Comparison of ENCODE assay signal across 19 cellular contexts in the genomic region with DNA sequence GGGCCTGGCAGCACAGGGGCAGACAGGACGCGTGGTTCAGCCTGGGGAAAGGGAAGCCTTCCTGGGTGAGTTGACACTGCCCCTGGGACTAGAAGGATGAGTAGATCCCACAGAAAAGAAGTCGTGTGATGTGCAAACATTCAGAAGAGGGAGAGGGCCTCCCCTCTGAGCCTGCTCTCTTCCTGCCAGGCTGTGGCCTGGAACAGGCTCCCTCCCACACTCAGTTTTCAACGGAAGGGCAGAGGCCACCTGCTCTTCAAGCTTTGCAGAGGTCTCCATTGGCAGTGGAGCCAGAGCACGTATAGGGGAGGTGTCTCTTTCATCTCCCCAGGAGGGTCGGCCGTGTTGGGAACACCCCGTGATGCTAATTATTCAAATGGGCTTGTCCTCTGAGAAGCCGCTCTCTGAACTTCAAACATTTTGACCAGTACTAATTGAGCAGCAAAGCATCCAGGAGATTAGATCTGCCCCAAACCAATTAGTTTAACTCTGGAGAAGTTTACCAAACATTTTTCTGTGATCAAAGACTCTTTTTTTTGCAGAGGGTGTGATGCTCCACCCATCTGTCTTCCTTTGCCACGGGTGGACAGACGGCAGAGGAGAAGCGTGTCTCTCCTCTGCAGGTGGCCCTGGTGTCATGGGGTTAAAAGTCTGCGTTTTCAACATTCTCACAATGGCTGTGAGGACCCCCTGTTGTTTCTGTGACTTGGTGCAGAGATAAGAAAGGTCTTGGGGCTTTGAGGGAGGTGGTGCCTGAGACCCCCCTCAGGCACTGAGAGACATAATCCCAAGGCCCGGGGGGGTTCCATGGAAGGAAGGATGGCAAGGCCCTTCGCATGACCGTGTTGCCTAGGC. TPM values are rescaled to one million over a fixed set of nuclear protein-coding genes. Genes with fewer than 3 reads are reported as not detected.
A peak's percentile ranks its signal among the peaks of the same experiment; 100 is the strongest.
DNase-seq lines count a peak whose midpoint lies in the region; ATAC-seq, FAIRE-seq and TF ChIP-seq lines count a peak whose summit lies in the region.
"Had no signal": no experiment of that assay in that cellular context is flagged by ENCODE, and none has a peak within 500 bp of the region (broad histone marks: within the 10 kb centered on the region; RNA-seq: fewer than 3 reads in every experiment).

No MANE protein-coding gene starts in this region.

- no peak for ATAC-seq in right cardiac atrium
- no peak for ATAC-seq in GM19023 (IDR thresholded peaks at IDR 0.05; ENCODE audit: unreplicated experiment)
- ATAC-seq: left cardiac atrium; stimulated activated memory B cell treated with anti-CD40 and anti-IgM and Interleukin-4, amounts not matched to agents 10 μg/mL and 1 μg/mL and 100 μg/mL, for 72 hours had no signal

- no peak for TF ChIP-seq EP300 in SK-N-SH (IDR thresholded peaks at IDR 0.05; ENCODE audit: borderline replicate concordance in 1 of 2, low read depth in 1 of 2, low read length in 1 of 2)

- no peak for TF ChIP-seq RAD21 in SK-N-SH (IDR thresholded peaks at IDR 0.05; ENCODE audit: low read length)

- no peaks in the 10 kb centered on the region for H3F3A ChIP-seq in SK-N-SH (replicated peaks; ENCODE audit: insufficient read depth)

- DNase-seq in cardiac septum (ENCODE audit: low spot score): peak; percentile 57
- no peak for DNase-seq in right cardiac atrium
- peak; percentile 79 for DNase-seq in NB4 (ENCODE audit: low read depth)
- peak; percentile 94 for DNase-seq in endodermal cell
- no peak for DNase-seq in urothelium cell line (ENCODE audit: low spot score)
- no peak for DNase-seq in SK-N-SH
- DNase-seq in HK-2 (ENCODE audit: unreplicated experiment): no peak
- DNase-seq: activated naive CD4-positive, alpha-beta T cell treated with anti-CD3 and anti-CD28 coated beads, Interleukin-2, amount 50 U/mL, for 16 hours; head of caudate nucleus; left cardiac atrium; NCI-H1105; NCI-H524 treated with DMSO at 0.1 percent for 48 hours; stimulated activated CD4-positive, alpha-beta T cell treated with anti-CD3 and anti-CD28 coated beads, Interleukin-4, amount 100 ng/mL, for 1 hour had no signal

- no peaks in the 10 kb centered on the region for H3K79me2 ChIP-seq in SK-N-SH (ENCODE audit: insufficient read depth)

- no peak for TF ChIP-seq CTCF in NB4 (IDR thresholded peaks at IDR 0.05; ENCODE audit: low read depth, low read length)
- no peak for TF ChIP-seq CTCF in endodermal cell (conservative IDR thresholded peaks at IDR 0.05)
- TF ChIP-seq CTCF in SK-N-SH (IDR thresholded peaks at IDR 0.05): no peak

- H3K36me3 Mint-ChIP-seq in endodermal cell (ENCODE audit: low read depth): no peaks in the 10 kb centered on the region
- H3K36me3 Mint-ChIP-seq: stimulated activated memory B cell treated with anti-CD40 and anti-IgM and Interleukin-4, amounts not matched to agents 10 μg/mL and 1 μg/mL and 100 μg/mL, for 72 hours had no signal

- no peaks in the 10 kb centered on the region for H3K9me2 ChIP-seq in SK-N-SH

- no peak overlapping the region for H3K9ac ChIP-seq in endodermal cell (ENCODE audit: extremely low read depth, low read length, poor library complexity, severe bottlenecking)
- H3K9ac ChIP-seq in SK-N-SH: no peak overlapping the region

- no peaks in the 10 kb centered on the region for H4K20me1 ChIP-seq in SK-N-SH (ENCODE audit: insufficient read depth)

- H3K4me1 ChIP-seq in right cardiac atrium (ENCODE audit: control insufficient read depth, insufficient read depth, low read length): no peaks in the 10 kb centered on the region
- H3K4me1 ChIP-seq in endodermal cell (ENCODE audit: control insufficient read depth, insufficient read depth, low read length): peaks cover 25% of the 10 kb centered on the region
- no peaks in the 10 kb centered on the region for H3K4me1 ChIP-seq in SK-N-SH (ENCODE audit: control insufficient read depth in 1 of 2, insufficient read depth in 2 of 2, low read depth in 1 of 2, low read length in 1 of 2)
- H3K4me1 ChIP-seq: vagina had no signal

- H3K27ac Mint-ChIP-seq in endodermal cell: peak overlapping the region; percentile 15
- H3K27ac Mint-ChIP-seq: stimulated activated memory B cell treated with anti-CD40 and anti-IgM and Interleukin-4, amounts not matched to agents 10 μg/mL and 1 μg/mL and 100 μg/mL, for 72 hours had no signal

- no peak overlapping the region for H3K4me3 Mint-ChIP-seq in endodermal cell
- H3K4me3 Mint-ChIP-seq: central memory CD8-positive, alpha-beta T cell; stimulated activated memory B cell treated with anti-CD40 and anti-IgM and Interleukin-4, amounts not matched to agents 10 μg/mL and 1 μg/mL and 100 μg/mL, for 72 hours had no signal

- peaks cover 40% of the 10 kb centered on the region for H3K4me1 Mint-ChIP-seq in endodermal cell

- H3K27me3 ChIP-seq in right cardiac atrium (ENCODE audit: control insufficient read depth, insufficient read depth) (no peaks in the 10 kb centered on the region), endodermal cell (ENCODE audit: control insufficient read depth, insufficient read depth, low read length, poor library complexity, severe bottlenecking) (no peaks in the 10 kb centered on the region), SK-N-SH (ENCODE audit: insufficient read depth) (peaks cover 16% of the 10 kb centered on the region; the same call in 1 of the 2 replicates)
- H3K27me3 ChIP-seq: vagina had no signal

- H3K4me2 ChIP-seq in SK-N-SH: no peak overlapping the region

- H3K9me3 Mint-ChIP-seq in endodermal cell: no peaks in the 10 kb centered on the region
- H3K9me3 Mint-ChIP-seq: central memory CD8-positive, alpha-beta T cell; stimulated activated memory B cell treated with anti-CD40 and anti-IgM and Interleukin-4, amounts not matched to agents 10 μg/mL and 1 μg/mL and 100 μg/mL, for 72 hours had no signal

- H3K9me3 ChIP-seq in right cardiac atrium (ENCODE audit: control insufficient read depth, low read length) (no peaks in the 10 kb centered on the region), endodermal cell (ENCODE audit: control insufficient read depth, low read length) (no peaks in the 10 kb centered on the region), SK-N-SH (no peaks in the 10 kb centered on the region)
- H3K9me3 ChIP-seq: vagina had no signal

- peaks cover 76% of the 10 kb centered on the region for H3K27me3 Mint-ChIP-seq in endodermal cell (ENCODE audit: insufficient read depth)

- no peak overlapping the region for H3K4me3 ChIP-seq in right cardiac atrium (ENCODE audit: low read length)
- H3K4me3 ChIP-seq in NB4 (ENCODE audit: low read depth, low read length): no peak overlapping the region
- no peak overlapping the region for H3K4me3 ChIP-seq in endodermal cell (ENCODE audit: low read length)
- H3K4me3 ChIP-seq in SK-N-SH (ENCODE audit: low read depth in 2 of 2, low read length in 1 of 2): no peak overlapping the region
- H3K4me3 ChIP-seq: vagina had no signal

- CTCF ChIA-PET in SK-N-SH (lab: Yijun Ruan, JAX): no interaction called here

- WGBS in right cardiac atrium: 53% methylated on average over 16 of the region's 16 CpGs
- WGBS in endodermal cell (ENCODE audit: insufficient coverage in 1 of 2, insufficient read length in 1 of 2), 2 experiments: 15 to 17% methylated on average over 14 to 16 of the region's 16 CpGs
- WGBS in SK-N-SH (ENCODE audit: low lambda C conversion rate): 73% methylated on average over 16 of the region's 16 CpGs

- H3K27ac ChIP-seq in right cardiac atrium (ENCODE audit: low read length) (no peak overlapping the region), endodermal cell (ENCODE audit: low read depth, low read length) (no peak overlapping the region), SK-N-SH (ENCODE audit: low read depth in 2 of 2, low read length in 1 of 2) (no peak overlapping the region)
- H3K27ac ChIP-seq: epithelial cell of prostate, RWPE1, vagina had no signal

- no peak overlapping the region for H2AFZ ChIP-seq in SK-N-SH (ENCODE audit: low read depth)

- H3K36me3 ChIP-seq in endodermal cell (ENCODE audit: control insufficient read depth, insufficient read depth, low read length) (no peaks in the 10 kb centered on the region), SK-N-SH (replicated peaks in 1 of 2; ENCODE audit: control insufficient read depth in 1 of 2, insufficient read depth in 2 of 2, low read length in 1 of 2) (no peaks in the 10 kb centered on the region)
- H3K36me3 ChIP-seq: vagina had no signal

- POLR2A ChIA-PET in SK-N-SH (lab: Yijun Ruan, JAX): no interaction called here

- peak; percentile 59 for FAIRE-seq in urothelium cell line (lab: Jason Lieb, UNC)

- TF ChIP-seq POLR2A in NB4 (IDR thresholded peaks at IDR 0.05; ENCODE audit: extremely low read depth, insufficient read length): no peak

- intact Hi-C loops in cardiac septum (cut with DNase I): no loop called here
- intact Hi-C loops in right cardiac atrium (cut with DNase I): no loop called here

TF ChIP-seq in SK-N-SH, 30 proteins besides CTCF, POLR2A, EP300 and RAD21 (continues in another document):
- TF ChIP-seq, protein P1, sequence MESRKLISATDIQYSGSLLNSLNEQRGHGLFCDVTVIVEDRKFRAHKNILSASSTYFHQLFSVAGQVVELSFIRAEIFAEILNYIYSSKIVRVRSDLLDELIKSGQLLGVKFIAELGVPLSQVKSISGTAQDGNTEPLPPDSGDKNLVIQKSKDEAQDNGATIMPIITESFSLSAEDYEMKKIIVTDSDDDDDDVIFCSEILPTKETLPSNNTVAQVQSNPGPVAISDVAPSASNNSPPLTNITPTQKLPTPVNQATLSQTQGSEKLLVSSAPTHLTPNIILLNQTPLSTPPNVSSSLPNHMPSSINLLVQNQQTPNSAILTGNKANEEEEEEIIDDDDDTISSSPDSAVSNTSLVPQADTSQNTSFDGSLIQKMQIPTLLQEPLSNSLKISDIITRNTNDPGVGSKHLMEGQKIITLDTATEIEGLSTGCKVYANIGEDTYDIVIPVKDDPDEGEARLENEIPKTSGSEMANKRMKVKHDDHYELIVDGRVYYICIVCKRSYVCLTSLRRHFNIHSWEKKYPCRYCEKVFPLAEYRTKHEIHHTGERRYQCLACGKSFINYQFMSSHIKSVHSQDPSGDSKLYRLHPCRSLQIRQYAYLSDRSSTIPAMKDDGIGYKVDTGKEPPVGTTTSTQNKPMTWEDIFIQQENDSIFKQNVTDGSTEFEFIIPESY (IDR thresholded peaks at IDR 0.05; ENCODE audit: borderline replicate concordance, low read depth): no peak
- TF ChIP-seq ELF1 (IDR thresholded peaks at IDR 0.05): no peak
- TF ChIP-seq SMC3 (IDR thresholded peaks at IDR 0.05; ENCODE audit: low read depth, low read length): no peak
- no peak for TF ChIP-seq GABPA (IDR thresholded peaks at IDR 0.05; ENCODE audit: low read depth)
- no peak for TF ChIP-seq RFX5 (IDR thresholded peaks at IDR 0.05; ENCODE audit: low read length)
- TF ChIP-seq, protein P2, sequence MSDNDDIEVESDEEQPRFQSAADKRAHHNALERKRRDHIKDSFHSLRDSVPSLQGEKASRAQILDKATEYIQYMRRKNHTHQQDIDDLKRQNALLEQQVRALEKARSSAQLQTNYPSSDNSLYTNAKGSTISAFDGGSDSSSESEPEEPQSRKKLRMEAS (IDR thresholded peaks at IDR 0.05; ENCODE audit: low read depth): no peak

RNA-seq across cellular contexts. Expression of a gene that starts 29.5 kb away (rescaled TPM):
- total RNA-seq in cardiac septum (58.0 TPM), right cardiac atrium (10 to 100 TPM; 35.2 to 47.9 (median 39.8) TPM), endodermal cell (100 to 1,000 TPM; 108 to 152 TPM)
- polyA plus RNA-seq in right cardiac atrium (17.3 TPM), SK-N-SH (2012; rRNA removed) (253 and 273 TPM in 2 replicates)
- 336 TPM for polyA plus RNA-seq in endodermal cell (2013, experiment 1 of 2)
- polyA plus RNA-seq in endodermal cell (2013, experiment 2 of 2): 282 TPM
- polyA plus RNA-seq in SK-N-SH (2012; cell fraction: cytosol; rRNA removed): 286 and 365 TPM in 2 replicates
- 192 and 200 TPM in 2 replicates for polyA plus RNA-seq in SK-N-SH (2012; cell fraction: nucleus; rRNA removed)

Comparison
In these comparisons a context has a peak if more than half of its experiments do, and no peak if none do; other contexts are left out.
1. DNase-seq: peak in cardiac septum (single experiment), NB4 (single experiment) and endodermal cell (single experiment); none in right cardiac atrium (0 of 3), urothelium cell line (single experiment), SK-N-SH (single experiment) and HK-2 (single experiment).